20 cellular contexts compared by ENCODE assay signal in the genomic region with DNA sequence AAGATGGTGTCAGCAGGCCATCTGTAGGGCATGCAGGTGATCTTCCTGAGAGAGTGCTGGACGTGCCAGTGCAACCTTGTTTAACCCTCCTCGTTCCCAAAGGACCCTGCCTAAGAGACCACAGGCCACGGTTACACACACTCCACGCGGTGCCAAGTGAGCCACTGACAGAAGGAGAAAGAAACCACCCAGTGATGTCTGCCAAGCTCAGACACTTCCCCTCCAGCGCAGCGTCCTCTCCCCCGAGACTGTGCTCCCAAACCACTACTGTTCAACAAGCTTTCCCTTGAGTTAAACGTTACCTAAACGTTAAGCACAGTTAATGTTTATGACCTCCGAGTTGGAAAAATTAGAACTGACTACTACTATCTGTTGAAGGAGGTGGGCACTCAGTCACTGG.
"Had no signal": no experiment of that assay in that cellular context is flagged by ENCODE, and none has a peak within 500 bp of the region (broad histone marks: within the 10 kb centered on the region; RNA-seq: fewer than 3 reads in every experiment).

No MANE protein-coding gene starts in this region.

- H3K27ac ChIP-seq: hepatocyte, left lung, neutrophil, ovary, prostate gland, right atrium auricular region, upper lobe of right lung had no signal

- ATAC-seq: left lung; natural killer cell; stimulated activated naive CD8-positive, alpha-beta T cell treated with anti-CD3 and anti-CD28 coated beads, Interleukin-15, Interleukin-2, amounts not matched to agents 100 U/mL and 50 U/mL, for 24 hours; upper lobe of right lung had no signal

- H3K4me1 ChIP-seq: esophagus muscularis mucosa, left lung, prostate gland, right atrium auricular region, upper lobe of right lung had no signal

- H3K9me3 ChIP-seq: esophagus muscularis mucosa, left lung, neutrophil, ovary, prostate gland, right atrium auricular region, upper lobe of right lung had no signal

- H3K4me3 ChIP-seq: esophagus muscularis mucosa, hepatocyte, left lung, lung, ovary, prostate gland, right atrium auricular region, upper lobe of right lung had no signal

- H3K36me3 ChIP-seq: esophagus muscularis mucosa, left lung, neutrophil, ovary, prostate gland, right atrium auricular region, upper lobe of right lung had no signal

- H3K27me3 ChIP-seq: hepatocyte, ovary, right atrium auricular region, upper lobe of right lung had no signal

- H3K4me2 ChIP-seq: hepatocyte had no signal

- DNase-seq: activated CD4-positive, alpha-beta T cell treated with anti-CD3 and anti-CD28 coated beads for 1 hour; activated CD4-positive, alpha-beta T cell treated with anti-CD3 and anti-CD28 coated beads, Interleukin-2, amount 50 U/mL, for 1 hour; activated gamma-delta T cell treated with Interleukin-2 at 50 U/mL for 16 hours; activated T-cell treated with anti-CD3 and anti-CD28 coated beads, Interleukin-2, amount 50 U/mL, for 1 hour; anterior cingulate cortex; glutamatergic neuron; immature natural killer cell; left lung; natural killer cell; ovary; stimulated activated CD4-positive, alpha-beta T cell treated with anti-CD3 and anti-CD28 coated beads, Interleukin-4, amount 100 ng/mL, for 24 hours; stimulated activated naive CD8-positive, alpha-beta T cell treated with anti-CD3 and anti-CD28 coated beads, Interleukin-15, Interleukin-2, amounts not matched to agents 100 U/mL and 50 U/mL, for 24 hours; T-helper 2 cell; upper lobe of right lung had no signal
